ENCODE assay signal across 10 cellular contexts in genomic region chr3:194879991-194880939, GRCh38.
A peak's percentile ranks its signal among the peaks of the same experiment; 100 is the strongest.
DNase-seq lines count a peak whose midpoint lies in the region; ATAC-seq and TF ChIP-seq lines count a peak whose summit lies in the region.
"Had no signal": no experiment of that assay in that cellular context is flagged by ENCODE, and none has a peak within 500 bp of the region (broad histone marks: within the 10 kb centered on the region; RNA-seq: fewer than 3 reads in every experiment).

No MANE protein-coding gene starts in this region.

- H2AFZ ChIP-seq in ACC112 (ENCODE audit: low read length, unreplicated experiment), result peak overlapping the region; percentile 44

- ATAC-seq in CD4-positive, alpha-beta T cell (ENCODE audit: poor library complexity), result no peak

- H3K36me3 ChIP-seq in ACC112 (ENCODE audit: insufficient read depth, low read length) (no peaks in the 10 kb centered on the region), MG63 (no peaks in the 10 kb centered on the region)

- CTCF ChIA-PET in activated CD4-positive, alpha-beta memory T cell treated with anti-CD3 and anti-CD28 coated beads for 36 hours (lab: Charles Lee), result no interaction called here
- CTCF ChIA-PET in CD4-positive, alpha-beta T cell (lab: Charles Lee), result no interaction called here

- no peak overlapping the region for H3K4me3 ChIP-seq in ACC112 (ENCODE audit: low read depth, low read length)
- H3K4me3 ChIP-seq in MG63, result no peak overlapping the region
- H3K4me3 ChIP-seq in astrocyte of the spinal cord (ENCODE audit: low read depth, low read length), result no peak overlapping the region

- POLR2A ChIA-PET in activated CD4-positive, alpha-beta memory T cell treated with anti-CD3 and anti-CD28 coated beads for 36 hours (lab: Charles Lee), result no interaction called here
- POLR2A ChIA-PET in CD4-positive, alpha-beta T cell (lab: Charles Lee), result no interaction called here

- intact Hi-C loops in activated CD4-positive, alpha-beta memory T cell treated with anti-CD3 and anti-CD28 coated beads for 36 hours (cut with micrococcal nuclease), result no loop called here
- intact Hi-C loops in CD4-positive, alpha-beta T cell (cut with DNase I, micrococcal nuclease), result no loop called here

- H3K4me1 ChIP-seq in ACC112 (ENCODE audit: control insufficient read depth, insufficient read depth, low read length, unreplicated experiment), result peaks cover 4% of the 10 kb centered on the region

- H3K27me3 Mint-ChIP-seq in mesothelial cell of epicardium (ENCODE audit: low read depth), result peaks cover 2% of the 10 kb centered on the region
- H3K27me3 Mint-ChIP-seq in activated CD4-positive, alpha-beta memory T cell treated with anti-CD3 and anti-CD28 coated beads for 36 hours, result peaks cover 2% of the 10 kb centered on the region
- H3K27me3 Mint-ChIP-seq in CD4-positive, alpha-beta T cell, result no peaks in the 10 kb centered on the region

- H3K79me2 ChIP-seq in ACC112 (ENCODE audit: control insufficient read depth, insufficient read depth, low read length, unreplicated experiment), result no peaks in the 10 kb centered on the region

- no peak overlapping the region for H3K27ac ChIP-seq in ACC112 (ENCODE audit: low read depth, low read length)
- H3K27ac ChIP-seq in CD4-positive, alpha-beta T cell (ENCODE audit: low read depth, low read length), result no peak overlapping the region
- H3K27ac ChIP-seq: KMS-11 had no signal

- peaks cover 10% of the 10 kb centered on the region for H3K4me1 Mint-ChIP-seq in mesothelial cell of epicardium
- H3K4me1 Mint-ChIP-seq in activated CD4-positive, alpha-beta memory T cell treated with anti-CD3 and anti-CD28 coated beads for 36 hours (ENCODE audit: low read depth), result peaks cover 11% of the 10 kb centered on the region
- H3K4me1 Mint-ChIP-seq in CD4-positive, alpha-beta T cell (ENCODE audit: low read depth), result peaks cover 12% of the 10 kb centered on the region

- TF ChIP-seq CTCF in astrocyte of the spinal cord (IDR thresholded peaks at IDR 0.05; ENCODE audit: low read depth, low read length) (no peak), mesothelial cell of epicardium (IDR thresholded peaks at IDR 0.05; ENCODE audit: unreplicated experiment) (no peak)
- TF ChIP-seq CTCF in CD4-positive, alpha-beta T cell (IDR thresholded peaks at IDR 0.05), result no peak

- H3K27me3 ChIP-seq in ACC112 (ENCODE audit: insufficient read depth, low read length), result 0 out of 2 replicates have a peak, but pooled peaks cover 4% of the 10 kb centered on the region
- H3K27me3 ChIP-seq in MG63, result no peaks in the 10 kb centered on the region
- no peaks in the 10 kb centered on the region for H3K27me3 ChIP-seq in CD4-positive, alpha-beta T cell (ENCODE audit: control insufficient read depth, insufficient read depth, low read length)

- in situ Hi-C loops in astrocyte of the spinal cord (cut with HindIII; ENCODE audit: low sequenced_read_pairs), result no loop called here

- no peaks in the 10 kb centered on the region for H3K36me3 Mint-ChIP-seq in mesothelial cell of epicardium
- peaks cover 2% of the 10 kb centered on the region for H3K36me3 Mint-ChIP-seq in activated CD4-positive, alpha-beta memory T cell treated with anti-CD3 and anti-CD28 coated beads for 36 hours
- H3K36me3 Mint-ChIP-seq in CD4-positive, alpha-beta T cell (ENCODE audit: low read depth), result no peaks in the 10 kb centered on the region
- H3K36me3 Mint-ChIP-seq: activated naive CD8-positive, alpha-beta T cell treated with anti-CD3 and anti-CD28 coated beads, Interleukin-2, amount 10 ng/mL, durations not matched to agents 7 days and 5 days had no signal

- peaks cover 8% of the 10 kb centered on the region for H3K9me3 Mint-ChIP-seq in mesothelial cell of epicardium
- peaks cover 14% of the 10 kb centered on the region for H3K9me3 Mint-ChIP-seq in activated CD4-positive, alpha-beta memory T cell treated with anti-CD3 and anti-CD28 coated beads for 36 hours
- peaks cover 5% of the 10 kb centered on the region for H3K9me3 Mint-ChIP-seq in CD4-positive, alpha-beta T cell

- no peak overlapping the region for H3K4me3 Mint-ChIP-seq in mesothelial cell of epicardium
- H3K4me3 Mint-ChIP-seq in activated CD4-positive, alpha-beta memory T cell treated with anti-CD3 and anti-CD28 coated beads for 36 hours, result no peak overlapping the region
- no peak overlapping the region for H3K4me3 Mint-ChIP-seq in CD4-positive, alpha-beta T cell
- H3K4me3 Mint-ChIP-seq: activated naive CD8-positive, alpha-beta T cell treated with anti-CD3 and anti-CD28 coated beads, Interleukin-2, amount 10 ng/mL, durations not matched to agents 7 days and 5 days had no signal

- peak overlapping the region; percentile 25 for H3K27ac Mint-ChIP-seq in mesothelial cell of epicardium
- no peak overlapping the region for H3K27ac Mint-ChIP-seq in activated CD4-positive, alpha-beta memory T cell treated with anti-CD3 and anti-CD28 coated beads for 36 hours
- H3K27ac Mint-ChIP-seq in CD4-positive, alpha-beta T cell, result no peak overlapping the region
- H3K27ac Mint-ChIP-seq: activated naive CD8-positive, alpha-beta T cell treated with anti-CD3 and anti-CD28 coated beads, Interleukin-2, amount 10 ng/mL, durations not matched to agents 7 days and 5 days had no signal

- H3K9me3 ChIP-seq in MG63, result peaks cover 10% of the 10 kb centered on the region
- peaks cover 8% of the 10 kb centered on the region for H3K9me3 ChIP-seq in CD4-positive, alpha-beta T cell (ENCODE audit: control insufficient read depth, low read length)

- DNase-seq in MG63, result peak; percentile 94
- peak; percentile 59 for DNase-seq in astrocyte of the spinal cord (ENCODE audit: low read depth, low spot score)
- no peak for DNase-seq in mesothelial cell of epicardium (ENCODE audit: low spot score in 2 of 2, unreplicated experiment in 2 of 2)
- DNase-seq in activated CD4-positive, alpha-beta memory T cell treated with anti-CD3 and anti-CD28 coated beads for 36 hours, result no peak
- no peak for DNase-seq in CD4-positive, alpha-beta T cell
- DNase-seq in SW 1271 (lab: John Stamatoyannopoulos, UW), result no peak
- DNase-seq in mucosa of gallbladder (ENCODE audit: low spot score), result no peak
- DNase-seq: activated naive CD8-positive, alpha-beta T cell treated with anti-CD3 and anti-CD28 coated beads, Interleukin-2, amount 10 ng/mL, durations not matched to agents 7 days and 5 days had no signal

Comparison
In these comparisons a context has a peak if more than half of its experiments do, and no peak if none do; other contexts are left out.
1. DNase-seq: peak in MG63 (single experiment) and astrocyte of the spinal cord (single experiment); none in mesothelial cell of epicardium (0 of 2), activated CD4-positive, alpha-beta memory T cell treated with anti-CD3 and anti-CD28 coated beads for 36 hours (single experiment), CD4-positive, alpha-beta T cell (0 of 10), SW 1271 (0 of 2) and mucosa of gallbladder (single experiment).